8 cellular contexts compared by ENCODE assay signal in genomic region chr14:93976477-93977057, GRCh38. TPM values are rescaled to one million over a fixed set of nuclear protein-coding genes. Genes with fewer than 3 reads are reported as not detected.
A peak's percentile ranks its signal among the peaks of the same experiment; 100 is the strongest.
DNase-seq lines count a peak whose midpoint lies in the region; ATAC-seq, FAIRE-seq and TF ChIP-seq lines count a peak whose summit lies in the region.

ASB2 (minus strand) TSS chr14:93976570; CDS start chr14:93964539, 12,031 bp downstream.

- H3K4me3 ChIP-seq in dorsolateral prefrontal cortex (peak within 1 kb of the TSS in 58 of 59 donors; percentile 0 to 61 (median 37)), small intestine (ENCODE audit: low read depth in 1 of 2, low read length in 2 of 2) (peak within 1 kb of the TSS in 1 of 2 donors; percentile 13), foreskin fibroblast (ENCODE audit: low read depth in 1 of 2, low read length in 2 of 2) (peak within 1 kb of the TSS in 1 of 2 donors; percentile 5)

- intact Hi-C loops in dorsolateral prefrontal cortex (cut with DNase I), result no loop called here

- H3K4me1 ChIP-seq in small intestine (ENCODE audit: control insufficient read depth in 2 of 2, insufficient read depth in 1 of 2, low read depth in 1 of 2, low read length in 1 of 2), result peaks cover 0 to 3% of the 10 kb centered on the region in 2 donors

- peak; percentile 55 for DNase-seq in stimulated activated CD4-positive, alpha-beta T cell treated with anti-CD3 and anti-CD28 coated beads, Interleukin-15, amount 100 ng/mL, for 24 hours
- no peak for DNase-seq in stimulated activated CD4-positive, alpha-beta T cell treated with anti-CD3 and anti-CD28 coated beads, Interleukin-4, amount 100 ng/mL, for 4 hours
- DNase-seq in dorsolateral prefrontal cortex (peak in 3 of 10 donors; percentile 32 to 55 (median 43)), small intestine (no peak), foreskin fibroblast (no peak), EL (no peak), retina (no peak)

- no peaks in the 10 kb centered on the region for H3K9me3 ChIP-seq in small intestine (ENCODE audit: control insufficient read depth, low read depth)

- TF ChIP-seq CTCF in dorsolateral prefrontal cortex (IDR thresholded peaks at IDR 0.05 in 54 of 56, conservative IDR thresholded peaks at IDR 0.05 in 2 of 56; ENCODE audit: low read depth in 1 of 56, partially characterized antibody in 56 of 56) (no peak), foreskin fibroblast (IDR thresholded peaks at IDR 0.05; ENCODE audit: low read depth, low read length) (no peak)

- H3K27me3 ChIP-seq in dorsolateral prefrontal cortex (no peaks in the 10 kb centered on the region), small intestine (ENCODE audit: control insufficient read depth in 2 of 2, insufficient read depth in 2 of 2, low read length in 2 of 2) (no peaks in the 10 kb centered on the region)

- no peaks in the 10 kb centered on the region for H3K36me3 ChIP-seq in small intestine (ENCODE audit: control insufficient read depth in 2 of 2, insufficient read depth in 2 of 2, low read length in 2 of 2)

- FAIRE-seq in small intestine (lab: Jason Lieb, UNC), result no peak

- WGBS in small intestine, 3 donors, result 26 to 62% (median 42%) methylated on average over 12 of the region's 12 CpGs

- H3K27ac ChIP-seq in dorsolateral prefrontal cortex (peak within 1 kb of the TSS in 58 of 59 donors; percentile 5 to 85 (median 71)), small intestine (ENCODE audit: low read depth in 1 of 2, low read length in 1 of 2) (peak within 1 kb of the TSS; percentile 56)

- ATAC-seq in HG03378 (IDR thresholded peaks at IDR 0.05; ENCODE audit: unreplicated experiment), result peak; percentile 12

RNA-seq across cellular contexts. Expression of gene ASB2, which starts in this region (rescaled TPM):
- 10 to 100 TPM in 40 of 120 experiments, 1 to 10 TPM in 80; 1.7 to 20.6 (median 8.5) TPM for total RNA-seq in dorsolateral prefrontal cortex
- polyA plus RNA-seq in small intestine, result 1 to 10 TPM; 1.3 to 5.6 (median 4.6) TPM
